ENCODE assay signal across 16 cellular contexts in genomic region chr10:123858039-123858740, GRCh38. TPM values are rescaled to one million over a fixed set of nuclear protein-coding genes. Genes with fewer than 3 reads are reported as not detected.
DNase-seq lines count a peak whose midpoint lies in the region; ATAC-seq, FAIRE-seq and TF ChIP-seq lines count a peak whose summit lies in the region.
"Had no signal": no experiment of that assay in that cellular context is flagged by ENCODE, and none has a peak within 500 bp of the region (broad histone marks: within the 10 kb centered on the region; RNA-seq: fewer than 3 reads in every experiment).

No MANE protein-coding gene starts in this region.

- no peaks in the 10 kb centered on the region for H3K79me2 ChIP-seq in astrocyte (ENCODE audit: insufficient read depth, low read length)

- intact Hi-C loops in A673 (cut with micrococcal nuclease; ENCODE audit: unreplicated experiment) (no loop called here), left colon (cut with DNase I, micrococcal nuclease) (no loop called here)
- intact Hi-C loops in activated CD8-positive, alpha-beta T cell treated with anti-CD3 and anti-CD28 coated beads for 36 hours (cut with micrococcal nuclease), result no loop called here
- intact Hi-C loops in CD4-positive, alpha-beta T cell (cut with DNase I, micrococcal nuclease), result no loop called here

- peaks cover 72% of the 10 kb centered on the region for H3K27me3 ChIP-seq in A673 (replicated peaks; ENCODE audit: insufficient read depth, low read depth, low read length, poor library complexity)
- H3K27me3 ChIP-seq in astrocyte (ENCODE audit: insufficient read depth, low read length), result no peaks in the 10 kb centered on the region
- no peaks in the 10 kb centered on the region for H3K27me3 ChIP-seq in CD4-positive, alpha-beta T cell (ENCODE audit: control insufficient read depth, insufficient read depth, low read length)
- H3K27me3 ChIP-seq: ovary had no signal

- DNase-seq in A673 (ENCODE audit: low spot score) (peak; percentile 2), H4 (ENCODE audit: low spot score) (peak; percentile 32), astrocyte (ENCODE audit: low read depth) (no peak), left colon (no peak), NOMO-1 (lab: John Stamatoyannopoulos, UW; ENCODE audit: unreplicated experiment in 2 of 2) (no peak)
- no peak for DNase-seq in activated CD8-positive, alpha-beta T cell treated with anti-CD3 and anti-CD28 coated beads for 36 hours
- DNase-seq in CD4-positive, alpha-beta T cell, result no peak
- DNase-seq: activated CD4-positive, CD25-positive, alpha-beta regulatory T cell treated with anti-CD3 and anti-CD28 coated beads, Interleukin-2, amount 50 U/mL, for 72 hours; activated effector memory CD4-positive, alpha-beta T cell treated with anti-CD3 and anti-CD28 coated beads, Interleukin-2, amount 50 U/mL, for 16 hours; KG1; left cardiac atrium; NCI-H2227 treated with DMSO at 0.1 percent for 48 hours; ovary had no signal

- H3K27ac ChIP-seq in A673 (ENCODE audit: low read depth, low read length, poor library complexity, severe bottlenecking), result no peak overlapping the region
- no peak overlapping the region for H3K27ac ChIP-seq in astrocyte (ENCODE audit: low read depth, low read length)
- no peak overlapping the region for H3K27ac ChIP-seq in CD4-positive, alpha-beta T cell (ENCODE audit: low read depth, low read length)
- H3K27ac ChIP-seq: C4-2B, ovary had no signal

- CTCF ChIA-PET in A673 (lab: Charles Lee), result no interaction called here
- CTCF ChIA-PET in activated CD8-positive, alpha-beta T cell treated with anti-CD3 and anti-CD28 coated beads for 36 hours (lab: Charles Lee), result no interaction called here
- CTCF ChIA-PET in CD4-positive, alpha-beta T cell (lab: Charles Lee), result no interaction called here

- no TSS peak for BruUV-seq in A673 (replicated peaks; lab: Mats Ljungman, UMichigan)

- ATAC-seq in left colon, result peak; percentile 75
- ATAC-seq in activated CD8-positive, alpha-beta T cell treated with anti-CD3 and anti-CD28 coated beads for 36 hours, result no peak
- no peak for ATAC-seq in CD4-positive, alpha-beta T cell (ENCODE audit: poor library complexity)
- no peak for ATAC-seq in GM21528 (IDR thresholded peaks at IDR 0.05; ENCODE audit: low FRiP score, unreplicated experiment)
- ATAC-seq: left cardiac atrium had no signal

- H3K9me3 Mint-ChIP-seq in astrocyte (ENCODE audit: unreplicated experiment), result peaks cover 3% of the 10 kb centered on the region
- H3K9me3 Mint-ChIP-seq in activated CD8-positive, alpha-beta T cell treated with anti-CD3 and anti-CD28 coated beads for 36 hours, result no peaks in the 10 kb centered on the region
- no peaks in the 10 kb centered on the region for H3K9me3 Mint-ChIP-seq in CD4-positive, alpha-beta T cell
- H3K9me3 Mint-ChIP-seq: type B pancreatic cell had no signal

- no peak overlapping the region for H3K4me2 ChIP-seq in astrocyte (ENCODE audit: low read length)

- H3K9me3 ChIP-seq in A673 (ENCODE audit: low read depth, low read length, poor library complexity, severe bottlenecking), result no peaks in the 10 kb centered on the region
- H3K9me3 ChIP-seq in astrocyte (ENCODE audit: insufficient read depth, low read depth, low read length), result no peaks in the 10 kb centered on the region
- H3K9me3 ChIP-seq in CD4-positive, alpha-beta T cell (ENCODE audit: control insufficient read depth, low read length), result no peaks in the 10 kb centered on the region
- H3K9me3 ChIP-seq: ovary had no signal

- no peaks in the 10 kb centered on the region for H3K4me1 ChIP-seq in A673 (ENCODE audit: insufficient read depth, low read length, poor library complexity, severe bottlenecking)
- H3K4me1 ChIP-seq in astrocyte (ENCODE audit: insufficient read depth, low read length), result no peaks in the 10 kb centered on the region

- FAIRE-seq in astrocyte (lab: Jason Lieb, UNC), result no peak

- peaks cover 12% of the 10 kb centered on the region for H3K27me3 Mint-ChIP-seq in astrocyte (ENCODE audit: low read depth, unreplicated experiment)
- peaks cover 2% of the 10 kb centered on the region for H3K27me3 Mint-ChIP-seq in activated CD8-positive, alpha-beta T cell treated with anti-CD3 and anti-CD28 coated beads for 36 hours
- peaks cover 3% of the 10 kb centered on the region for H3K27me3 Mint-ChIP-seq in CD4-positive, alpha-beta T cell

- no peak for TF ChIP-seq CTCF in A673 (conservative IDR thresholded peaks at IDR 0.05; ENCODE audit: low read depth, low read length)
- no peak for TF ChIP-seq CTCF in astrocyte (IDR thresholded peaks at IDR 0.05; ENCODE audit: insufficient read depth, low read depth, low read length)
- TF ChIP-seq CTCF in activated CD8-positive, alpha-beta T cell treated with anti-CD3 and anti-CD28 coated beads for 36 hours (IDR thresholded peaks at IDR 0.05), result no peak
- TF ChIP-seq CTCF in CD4-positive, alpha-beta T cell (IDR thresholded peaks at IDR 0.05), result no peak

- no peak overlapping the region for H3K4me3 Mint-ChIP-seq in astrocyte (ENCODE audit: unreplicated experiment)
- no peak overlapping the region for H3K4me3 Mint-ChIP-seq in activated CD8-positive, alpha-beta T cell treated with anti-CD3 and anti-CD28 coated beads for 36 hours
- no peak overlapping the region for H3K4me3 Mint-ChIP-seq in CD4-positive, alpha-beta T cell
- H3K4me3 Mint-ChIP-seq: type B pancreatic cell had no signal

- peak overlapping the region; percentile 63 for H3K27ac Mint-ChIP-seq in astrocyte (ENCODE audit: unreplicated experiment)
- H3K27ac Mint-ChIP-seq in activated CD8-positive, alpha-beta T cell treated with anti-CD3 and anti-CD28 coated beads for 36 hours, result no peak overlapping the region
- H3K27ac Mint-ChIP-seq in CD4-positive, alpha-beta T cell, result no peak overlapping the region
- H3K27ac Mint-ChIP-seq: type B pancreatic cell had no signal

- H3K4me3 ChIP-seq in A673 (ENCODE audit: low read depth, low read length, poor library complexity, severe bottlenecking) (no peak overlapping the region), astrocyte (ENCODE audit: insufficient read depth, low read depth, low read length) (no peak overlapping the region)
- H3K4me3 ChIP-seq: ovary had no signal

- no peak overlapping the region for H2AFZ ChIP-seq in astrocyte (ENCODE audit: low read depth, low read length)

- no peaks in the 10 kb centered on the region for H4K20me1 ChIP-seq in astrocyte (ENCODE audit: insufficient read depth, low read length)

- H3K4me1 Mint-ChIP-seq in astrocyte (ENCODE audit: low read depth, unreplicated experiment), result peaks cover 10% of the 10 kb centered on the region
- no peaks in the 10 kb centered on the region for H3K4me1 Mint-ChIP-seq in activated CD8-positive, alpha-beta T cell treated with anti-CD3 and anti-CD28 coated beads for 36 hours (ENCODE audit: low read depth)
- H3K4me1 Mint-ChIP-seq in CD4-positive, alpha-beta T cell (ENCODE audit: low read depth), result no peaks in the 10 kb centered on the region

- H3K36me3 ChIP-seq in A673 (ENCODE audit: insufficient read depth, low read length, poor library complexity, severe bottlenecking) (no peaks in the 10 kb centered on the region), astrocyte (ENCODE audit: insufficient read depth, low read length) (no peaks in the 10 kb centered on the region)
- H3K36me3 ChIP-seq: ovary had no signal

- H3K36me3 Mint-ChIP-seq in astrocyte (ENCODE audit: low read depth, unreplicated experiment), result peaks cover 3% of the 10 kb centered on the region
- H3K36me3 Mint-ChIP-seq in activated CD8-positive, alpha-beta T cell treated with anti-CD3 and anti-CD28 coated beads for 36 hours (ENCODE audit: low read depth), result no peaks in the 10 kb centered on the region
- no peaks in the 10 kb centered on the region for H3K36me3 Mint-ChIP-seq in CD4-positive, alpha-beta T cell (ENCODE audit: low read depth)

- no peak overlapping the region for H3K9ac ChIP-seq in astrocyte (ENCODE audit: low read length)

- POLR2A ChIA-PET in A673 (lab: Charles Lee; ENCODE audit: low non-redundant PET), result no interaction called here
- POLR2A ChIA-PET in activated CD8-positive, alpha-beta T cell treated with anti-CD3 and anti-CD28 coated beads for 36 hours (lab: Charles Lee), result no interaction called here
- POLR2A ChIA-PET in CD4-positive, alpha-beta T cell (lab: Charles Lee), result no interaction called here

RNA-seq across cellular contexts. Expression of gene CPXM2, which starts 33.4 kb away (rescaled TPM):
- total RNA-seq in A673 (2021) (not detected in 2 replicates), astrocyte (5.2 and 5.5 TPM in 2 replicates), left colon (10 to 100 TPM in 1 of 2 donors, 1 to 10 TPM in 1; 2.3 to 11.6 TPM)
- not detected in 2 replicates for total RNA-seq in H4 (2014; rRNA removed; shearing (Covaris generic))
- not detected for total RNA-seq in activated CD8-positive, alpha-beta T cell treated with anti-CD3 and anti-CD28 coated beads for 36 hours
- total RNA-seq in CD4-positive, alpha-beta T cell, result not detected

Comparison
In these comparisons a context has a peak if more than half of its experiments do, and no peak if none do; other contexts are left out.
1. DNase-seq: peak in A673 (single experiment) and H4 (single experiment); none in astrocyte (single experiment), left colon (0 of 2), activated CD8-positive, alpha-beta T cell treated with anti-CD3 and anti-CD28 coated beads for 36 hours (single experiment), NOMO-1 (0 of 2) and CD4-positive, alpha-beta T cell (0 of 10).